7 cellular contexts compared by ENCODE assay signal in the genomic region with DNA sequence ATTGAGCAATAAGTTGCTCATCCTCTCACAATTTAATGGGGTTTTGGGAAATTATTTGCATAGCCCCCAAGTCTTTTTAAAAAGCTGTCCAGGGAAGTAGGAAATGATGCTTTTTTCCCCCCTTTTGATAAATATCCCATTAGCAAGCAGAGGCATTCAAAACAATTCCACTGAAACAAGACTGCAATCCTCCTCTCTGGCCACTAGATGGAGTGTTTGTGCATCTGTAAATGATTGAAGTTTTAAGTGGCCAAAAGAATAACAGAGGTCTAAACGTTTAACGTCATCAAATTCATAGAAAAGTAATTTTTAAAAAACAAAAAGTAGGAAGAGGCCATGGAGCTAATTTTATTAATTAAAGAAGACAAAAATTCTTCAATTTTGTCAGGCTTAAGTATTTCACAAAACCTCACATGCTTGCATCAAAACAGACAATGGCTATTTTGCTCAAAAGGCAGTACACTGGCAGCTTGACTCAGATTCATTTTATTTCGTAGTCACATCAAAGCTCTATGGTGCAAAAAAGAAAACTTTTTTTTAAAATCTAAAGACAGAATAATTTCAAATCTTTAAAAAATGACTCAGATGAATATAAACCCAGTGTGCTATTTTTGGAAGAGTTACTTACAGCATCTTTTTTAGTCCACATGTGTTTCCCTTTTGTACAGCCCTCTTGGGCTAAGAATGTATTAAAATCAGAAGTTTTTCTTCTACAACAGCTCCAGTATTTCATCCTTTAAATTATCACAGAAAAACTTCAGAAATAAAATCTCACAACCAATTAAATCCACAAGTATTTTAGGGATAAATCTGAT. TPM values are rescaled to one million over a fixed set of nuclear protein-coding genes. Genes with fewer than 3 reads are reported as not detected.
DNase-seq lines count a peak whose midpoint lies in the region; ATAC-seq, FAIRE-seq and TF ChIP-seq lines count a peak whose summit lies in the region.

No MANE protein-coding gene starts in this region.

- no peak overlapping the region for H3K27ac ChIP-seq in GM12878 (ENCODE audit: control insufficient read depth, insufficient read depth)

- in situ Hi-C loops in GM12878 (cut with MboI), result no loop called here

- no peak for TF ChIP-seq EP300 in GM12878 (IDR thresholded peaks at IDR 0.05; ENCODE audit: borderline replicate concordance in 1 of 2, control insufficient read depth in 1 of 2, low read depth in 2 of 2, low read length in 2 of 2)

- POLR2A ChIA-PET in GM12878 (lab: Charles Lee), result interaction anchor here (0.6 to 1.4 kb wide), 2 partner anchors 15 to 292 kb away, joined by 3 to 4 read pairs; no protein-coding TSS in a partner anchor

- intact Hi-C loops in GM12878 (cut with micrococcal nuclease; ENCODE audit: unreplicated experiment), result no loop called here

- no peaks in the 10 kb centered on the region for H3K9me3 ChIP-seq in GM12878 (replicated peaks; ENCODE audit: control insufficient read depth, insufficient read depth, low read length)

- RAD21 ChIA-PET in GM12878 (lab: Charles Lee; ENCODE audit: unreplicated experiment), result interaction anchor here (0.9 to 1.9 kb wide), 6 partner anchors 9 to 121 kb away, joined by 3 to 9 read pairs (median 3); no protein-coding TSS in a partner anchor

- DNase-seq in DMS79 treated with DMSO at 0.1 percent for 48 hours (lab: John Stamatoyannopoulos, UW) (peak; percentile 67), NCI-H526 (lab: John Stamatoyannopoulos, UW) (peak; percentile 62 to 64), GM12878 (ENCODE audit: low read depth, low spot score) (no peak), left lobe of liver (ENCODE audit: low spot score) (no peak), GM19238 (ENCODE audit: insufficient read length, low spot score) (no peak)

- TF ChIP-seq RAD21 in GM12878 (IDR thresholded peaks at IDR 0.05; ENCODE audit: insufficient read depth, low read depth, low read length), result peak; percentile 76

- WGBS in GM12878 (ENCODE audit: insufficient coverage, insufficient replicate concordance, low lambda C conversion rate, missing lambda C conversion rate), result 0% methylated on average over 3 of the region's 3 CpGs

- CTCF ChIA-PET in GM12878 (lab: Yijun Ruan, JAX), result interaction anchor here (0.6 to 3.7 kb wide), 32 partner anchors 8 to 965 kb away, joined by 3 to 67 read pairs (median 4); partner anchors contain the start of gene CHORDC1

- H3K4me2 ChIP-seq in GM12878 (ENCODE audit: control insufficient read depth, insufficient read depth), result no peak overlapping the region

- peak; percentile 66 for FAIRE-seq in GM12878 (lab: Jason Lieb, UNC)

- peak; percentile 82 to 86 (median 86) for TF ChIP-seq CTCF in GM12878 (IDR thresholded peaks at IDR 0.05 in 2 of 3, conservative IDR thresholded peaks at IDR 0.05 in 1 of 3; ENCODE audit: control insufficient read depth in 2 of 3, extremely low read depth in 1 of 3, insufficient read depth in 1 of 3, low read depth in 3 of 3, low read length in 3 of 3)

- H2AFZ ChIP-seq in GM12878 (ENCODE audit: control insufficient read depth, low read depth, low read length), result no peak overlapping the region

- no peak overlapping the region for H3K4me3 ChIP-seq in GM12878

- peaks cover 0 to 13% of the 10 kb centered on the region in 2 experiments; a peak in 3 of 4 replicates for H3K36me3 ChIP-seq in GM12878 (ENCODE audit: control insufficient read depth in 2 of 2, insufficient read depth in 2 of 2, low read length in 1 of 2)

- no peak overlapping the region for H3K9ac ChIP-seq in GM12878 (ENCODE audit: control insufficient read depth, insufficient read depth, low read length)

- ATAC-seq in GM19324 (IDR thresholded peaks at IDR 0.05; ENCODE audit: low FRiP score, unreplicated experiment) (peak; percentile 51), HG03342 (IDR thresholded peaks at IDR 0.05; ENCODE audit: unreplicated experiment) (peak; percentile 89), GM12878 (peak; percentile 77), left lobe of liver (peak; percentile 90)

- SMC1A ChIA-PET in GM12878 (lab: Charles Lee; ENCODE audit: uncharacterized antibody, unreplicated experiment), result interaction anchor here (0.9 to 1.8 kb wide), 7 partner anchors 9 to 255 kb away, joined by 3 to 8 read pairs (median 3); no protein-coding TSS in a partner anchor

- BruUV-seq in GM12878 (replicated peaks; lab: Mats Ljungman, UMichigan), result no TSS peak

- no peaks in the 10 kb centered on the region for H3K79me2 ChIP-seq in GM12878 (ENCODE audit: control insufficient read depth, insufficient read depth, low read length)

- H3K4me1 ChIP-seq in GM12878 (ENCODE audit: control insufficient read depth, insufficient read depth, low read length), result no peaks in the 10 kb centered on the region

- no peak for TF ChIP-seq POLR2A in GM12878 (IDR thresholded peaks at IDR 0.05; ENCODE audit: low read depth, low read length)

- H4K20me1 ChIP-seq in GM12878 (ENCODE audit: control insufficient read depth, insufficient read depth), result no peaks in the 10 kb centered on the region

- no peaks in the 10 kb centered on the region for H3K27me3 ChIP-seq in GM12878 (replicated peaks in 1 of 2; ENCODE audit: control insufficient read depth in 2 of 2, insufficient read depth in 2 of 2, low read length in 1 of 2)

TF ChIP-seq in GM12878, 131 proteins besides CTCF, POLR2A, EP300 and RAD21:
- TF ChIP-seq, protein P1, sequence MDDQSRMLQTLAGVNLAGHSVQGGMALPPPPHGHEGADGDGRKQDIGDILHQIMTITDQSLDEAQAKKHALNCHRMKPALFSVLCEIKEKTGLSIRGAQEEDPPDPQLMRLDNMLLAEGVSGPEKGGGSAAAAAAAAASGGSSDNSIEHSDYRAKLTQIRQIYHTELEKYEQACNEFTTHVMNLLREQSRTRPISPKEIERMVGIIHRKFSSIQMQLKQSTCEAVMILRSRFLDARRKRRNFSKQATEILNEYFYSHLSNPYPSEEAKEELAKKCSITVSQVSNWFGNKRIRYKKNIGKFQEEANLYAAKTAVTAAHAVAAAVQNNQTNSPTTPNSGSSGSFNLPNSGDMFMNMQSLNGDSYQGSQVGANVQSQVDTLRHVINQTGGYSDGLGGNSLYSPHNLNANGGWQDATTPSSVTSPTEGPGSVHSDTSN (IDR thresholded peaks at IDR 0.05; ENCODE audit: insufficient replicate concordance, low read depth, low read length), result no peak
- peak; percentile 49; the same call in 1 of the 2 replicates for TF ChIP-seq SMC3 (IDR thresholded peaks at IDR 0.05; ENCODE audit: borderline replicate concordance, low read length)

RNA-seq across cellular contexts. Expression of gene CHORDC1, which starts 17.8 kb away (rescaled TPM):
- 120 and 131 TPM in 2 replicates for total RNA-seq in GM12878 (2013; cell fraction: nucleolus; rRNA removed)
- total RNA-seq in GM12878 (2014; rRNA removed), result 36.7 and 43.1 TPM in 2 replicates
- 58.5 and 59.4 TPM in 2 replicates for total RNA-seq in GM12878 (2014; rRNA removed; fragmentation: Illumina TruSeq; extraction: Trizol)
- total RNA-seq in GM12878 (2021), result 44.1 and 46.4 TPM in 2 replicates
- 12.1 TPM for polyA plus RNA-seq in GM12878 (2011; ENCODE audit: low read depth)
- polyA plus RNA-seq in GM12878 (2011; rRNA removed), result 53.0 and 63.1 TPM in 2 replicates
- polyA plus RNA-seq in GM12878 (2011; cell fraction: cytosol; rRNA removed), result 24.9 and 41.1 TPM in 2 replicates
- polyA plus RNA-seq in GM12878 (2011; cell fraction: nucleus; rRNA removed), result 29.5 and 50.2 TPM in 2 replicates
- 19.1 and 23.7 TPM in 2 replicates for polyA plus RNA-seq in GM12878 (2012)
- 59.8 TPM in 2 replicates for polyA plus RNA-seq in GM12878 (2014; fragmentation: Illumina TruSeq; extraction: Trizol)
- 10 to 100 TPM; 53.1 to 55.4 TPM for polyA plus RNA-seq in GM12878 (2014; fragmentation: Nextera tagmentation; extraction: Ambion mirVana)
- polyA plus RNA-seq in GM12878 (2014; rRNA removed), result 24.9 and 32.6 TPM in 2 replicates
- 100 to 1,000 TPM in 1 of 2 experiments, 10 to 100 TPM in 1; 95.0 to 108 TPM for polyA plus RNA-seq in GM12878 (2016; fragmentation: Nextera tagmentation; extraction: Ambion mirVana)
- polyA minus RNA-seq in GM12878 (2011; rRNA and poly(A)+ RNA removed), result 37.2 and 53.5 TPM in 2 replicates
- 19.5 and 25.8 TPM in 2 replicates for polyA minus RNA-seq in GM12878 (2011; cell fraction: cytosol; rRNA and poly(A)+ RNA removed)
- polyA minus RNA-seq in GM12878 (2011; cell fraction: nucleus; rRNA and poly(A)+ RNA removed), result 72.3 and 136 TPM in 2 replicates
- total RNA-seq in left lobe of liver, result 11.5 TPM

Comparison
In these comparisons a context has a peak if more than half of its experiments do, and no peak if none do; other contexts are left out.
1. DNase-seq: peak in DMS79 treated with DMSO at 0.1 percent for 48 hours (single experiment) and NCI-H526 (2 of 2); none in GM12878 (single experiment), left lobe of liver (single experiment) and GM19238 (single experiment).
2. Peak in every context shown above with its lines, with median percentiles within 50 percentile points of each other: ATAC-seq.